20 cellular contexts compared by ENCODE assay signal in genomic region chr2:65626831-65627230, GRCh38.
DNase-seq lines count a peak whose midpoint lies in the region; ATAC-seq and TF ChIP-seq lines count a peak whose summit lies in the region.
"Had no signal": no experiment of that assay in that cellular context is flagged by ENCODE, and none has a peak within 500 bp of the region (broad histone marks: within the 10 kb centered on the region; RNA-seq: fewer than 3 reads in every experiment).

No MANE protein-coding gene starts in this region.

- H2AFZ ChIP-seq in GM23248: no peak overlapping the region

- H3K9me2 ChIP-seq in GM23248 (ENCODE audit: insufficient read depth): no peaks in the 10 kb centered on the region

- DNase-seq in GM23248 (peak; percentile 8), adipocyte (ENCODE audit: low read depth) (peak; percentile 59), fibroblast of mammary gland (ENCODE audit: low read depth) (peak; percentile 15), iris pigment epithelial cell (ENCODE audit: low read depth) (peak; percentile 50), SHP77 treated with DMSO at 0.1 percent for 48 hours (lab: John Stamatoyannopoulos, UW) (no peak)
- DNase-seq: 8988T; CD8-positive, alpha-beta T cell; COR-L47; DMS 273 treated with DMSO at 0.1 percent for 48 hours; DMS53; DND-41; EL; GOT3; H7; HFFc6 had no signal

- ATAC-seq in GM18907 (IDR thresholded peaks at IDR 0.05; ENCODE audit: unreplicated experiment): no peak
- no peak for ATAC-seq in HG02870 (IDR thresholded peaks at IDR 0.05; ENCODE audit: unreplicated experiment)
- ATAC-seq: CD8-positive, alpha-beta T cell; GM12878; HCT116 had no signal

- H3K36me3 ChIP-seq in GM23248 (ENCODE audit: low read depth) (no peaks in the 10 kb centered on the region), adipocyte (ENCODE audit: control insufficient read depth, insufficient read depth, low read length, severe bottlenecking) (no peaks in the 10 kb centered on the region)
- H3K36me3 ChIP-seq: BLaER1 treated with 17β-estradiol and CSF1 and Interleukin-3, amounts not matched to agents 10 nM and 100 nM had no signal

- H3K4me3 ChIP-seq in GM23248 (no peak overlapping the region), adipocyte (ENCODE audit: low read length) (no peak overlapping the region), fibroblast of mammary gland (ENCODE audit: control insufficient read depth, low read depth, low read length) (no peak overlapping the region)
- H3K4me3 ChIP-seq: BLaER1 treated with 17β-estradiol and CSF1 and Interleukin-3, amounts not matched to agents 10 nM and 100 nM; GM12878 had no signal

- no peak overlapping the region for H3K27ac ChIP-seq in GM23248
- H3K27ac ChIP-seq: BLaER1 treated with 17β-estradiol and CSF1 and Interleukin-3, amounts not matched to agents 10 nM and 100 nM had no signal

- in situ Hi-C loops in GM23248 (cut with MboI): no loop called here

- H3K4me1 ChIP-seq in GM23248 (ENCODE audit: insufficient read depth) (no peaks in the 10 kb centered on the region), adipocyte (ENCODE audit: control insufficient read depth, insufficient read depth, low read length) (peaks cover 7% of the 10 kb centered on the region)

- no peaks in the 10 kb centered on the region; the same call in 1 of the 2 replicates for H3F3A ChIP-seq in GM23248 (ENCODE audit: insufficient read depth)

- H3K27me3 ChIP-seq in GM23248 (replicated peaks; ENCODE audit: insufficient read depth) (peaks cover 7% of the 10 kb centered on the region; the same call in 1 of the 2 replicates), adipocyte (replicated peaks; ENCODE audit: control insufficient read depth, insufficient read depth, low read length) (peaks cover 11% of the 10 kb centered on the region)
- H3K27me3 ChIP-seq: BLaER1 treated with 17β-estradiol and CSF1 and Interleukin-3, amounts not matched to agents 10 nM and 100 nM had no signal

- H3K9me3 ChIP-seq in GM23248 (ENCODE audit: low read depth): no peaks in the 10 kb centered on the region
- no peaks in the 10 kb centered on the region for H3K9me3 ChIP-seq in adipocyte (ENCODE audit: control insufficient read depth, low read length)

- H3K4me2 ChIP-seq in GM23248 (ENCODE audit: unreplicated experiment): no peak overlapping the region
- H3K4me2 ChIP-seq: BLaER1 treated with 17β-estradiol and CSF1 and Interleukin-3, amounts not matched to agents 10 nM and 100 nM had no signal

- H4K20me1 ChIP-seq in GM23248 (ENCODE audit: insufficient read depth): no peaks in the 10 kb centered on the region
- H4K20me1 ChIP-seq: BLaER1 treated with 17β-estradiol and CSF1 and Interleukin-3, amounts not matched to agents 10 nM and 100 nM had no signal

- no peak for TF ChIP-seq CTCF in fibroblast of mammary gland (conservative IDR thresholded peaks at IDR 0.05; ENCODE audit: control insufficient read depth, insufficient read depth, low read depth, low read length)

- H3K79me2 ChIP-seq in GM23248 (ENCODE audit: insufficient read depth): no peaks in the 10 kb centered on the region

- H3K9ac ChIP-seq in GM23248: no peak overlapping the region
- H3K9ac ChIP-seq in adipocyte (ENCODE audit: low read length): no peak overlapping the region
- H3K9ac ChIP-seq: BLaER1 treated with 17β-estradiol and CSF1 and Interleukin-3, amounts not matched to agents 10 nM and 100 nM had no signal
